In the genomic region with DNA sequence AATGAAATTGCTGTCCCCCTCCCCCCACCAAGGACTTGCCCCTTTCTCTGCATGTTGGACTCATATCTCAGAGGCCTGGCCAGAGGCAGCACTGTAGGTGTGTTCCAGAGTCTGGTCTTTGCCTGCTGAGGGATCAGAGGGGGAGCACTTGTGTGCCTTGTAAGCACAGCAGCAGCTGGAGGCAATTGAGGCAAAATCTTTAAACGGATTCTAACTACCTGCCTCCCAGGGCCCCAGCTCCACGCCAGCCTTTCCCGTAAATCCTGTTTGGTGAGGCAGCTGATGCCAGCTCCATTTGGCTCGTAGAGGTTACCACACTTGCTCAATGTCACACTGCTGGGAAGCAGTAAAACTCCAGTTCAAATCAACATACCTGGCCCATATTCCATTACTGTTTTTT, we compare ENCODE assay signal across 19 cellular contexts. TPM values are rescaled to one million over a fixed set of nuclear protein-coding genes. Genes with fewer than 3 reads are reported as not detected.
DNase-seq lines count a peak whose midpoint lies in the region; ATAC-seq, FAIRE-seq and TF ChIP-seq lines count a peak whose summit lies in the region.
"Had no signal": no experiment of that assay in that cellular context is flagged by ENCODE, and none has a peak within 500 bp of the region (broad histone marks: within the 10 kb centered on the region; RNA-seq: fewer than 3 reads in every experiment).

No MANE protein-coding gene starts in this region.

- intact Hi-C loops in K562 (cut with micrococcal nuclease) (no loop called here), HepG2 (cut with micrococcal nuclease; ENCODE audit: unreplicated experiment) (no loop called here)

- no peak for TF ChIP-seq EP300 in K562 (IDR thresholded peaks at IDR 0.05; ENCODE audit: low read length)
- no peak for TF ChIP-seq EP300 in HepG2 (IDR thresholded peaks at IDR 0.05; ENCODE audit: low read depth in 2 of 2, low read length in 2 of 2)
- no peak for TF ChIP-seq EP300 in HepG2 (CRISPR knock-in tag; IDR thresholded peaks at IDR 0.05; ENCODE audit: borderline replicate concordance)

- TF ChIP-seq RAD21 in K562 (CRISPR knock-in tag; conservative IDR thresholded peaks at IDR 0.05 in 1 of 2, IDR thresholded peaks at IDR 0.05 in 1 of 2) = no peak
- TF ChIP-seq RAD21 in HepG2 (CRISPR knock-in tag; IDR thresholded peaks at IDR 0.05) = no peak

- H3K9ac ChIP-seq in K562 (ENCODE audit: insufficient read depth in 1 of 2, low read depth in 2 of 2, low read length in 2 of 2) (no peak overlapping the region; a peak in 1 of 4 replicates), HepG2 (ENCODE audit: insufficient read depth, low read depth, low read length) (no peak overlapping the region), skeletal muscle tissue (ENCODE audit: low read depth in 1 of 3, low read length in 3 of 3) (peak overlapping the region; percentile 40 to 99 (median 71))
- H3K9ac ChIP-seq: KMS-11 had no signal

- DNase-seq in NCI-H345 (lab: John Stamatoyannopoulos, UW) (peak; percentile 36), NCI-H345 treated with DMSO at 0.1 percent for 48 hours (lab: John Stamatoyannopoulos, UW; ENCODE audit: unreplicated experiment) (no peak), K562 (ENCODE audit: extremely low read depth in 1 of 4, low spot score in 3 of 4) (no peak), HepG2 (ENCODE audit: low spot score) (no peak), foreskin fibroblast (no peak), NCI-H2196 treated with DMSO at 0.1 percent for 48 hours (lab: John Stamatoyannopoulos, UW; ENCODE audit: unreplicated experiment) (no peak)
- DNase-seq: activated CD8-positive, alpha-beta memory T cell treated with anti-CD3 and anti-CD28 coated beads, Interleukin-2, amount 10 ng/mL, durations not matched to agents 7 days and 5 days; activated gamma-delta T cell treated with Interleukin-2 at 50 U/mL for 16 hours; CD4-positive, CD25-positive, alpha-beta regulatory T cell; mesenchymal stem cell; NCI-H1417; substantia nigra had no signal

- 73% methylated on average over 4 of the region's 4 CpGs for WGBS in K562 (ENCODE audit: insufficient coverage, low coverage, missing lambda C conversion rate)
- 35% methylated on average over 3 of the region's 4 CpGs for WGBS in HepG2 (ENCODE audit: low lambda C conversion rate)

- FAIRE-seq in K562 (lab: Jason Lieb, UNC) = no peak
- FAIRE-seq in HepG2 (lab: Jason Lieb, UNC) = no peak
- FAIRE-seq: A549, GM12891, RCC 7860 had no signal

- H3K36me3 ChIP-seq in K562 (ENCODE audit: control insufficient read depth, insufficient read depth, low read length) (no peaks in the 10 kb centered on the region), HepG2 (replicated peaks in 1 of 2; ENCODE audit: control insufficient read depth in 1 of 2, insufficient read depth in 2 of 2, low read length in 2 of 2) (no peaks in the 10 kb centered on the region), skeletal muscle tissue (ENCODE audit: control insufficient read depth in 3 of 3, insufficient read depth in 3 of 3, low read length in 3 of 3) (peaks cover 0 to 7% (median 0%) of the 10 kb centered on the region in 3 donors)

- H3K79me2 ChIP-seq in K562 (ENCODE audit: control insufficient read depth, insufficient read depth, low read length) (peaks cover 17% of the 10 kb centered on the region), HepG2 (ENCODE audit: insufficient read depth, low read length) (peaks cover 5% of the 10 kb centered on the region)

- no peak overlapping the region for H3K4me2 ChIP-seq in K562 (ENCODE audit: insufficient read depth, low read length)
- peak overlapping the region; percentile 85 for H3K4me2 ChIP-seq in HepG2 (ENCODE audit: low read depth, low read length)
- H3K4me2 ChIP-seq: A549, KMS-11 had no signal

- TF ChIP-seq POLR2A in K562 (conservative IDR thresholded peaks at IDR 0.05) (no peak), HepG2 (IDR thresholded peaks at IDR 0.05; ENCODE audit: insufficient read depth in 1 of 2, low read depth in 2 of 2, low read length in 2 of 2) (no peak)

- CTCF ChIA-PET in K562 (lab: Yijun Ruan, JAX; ENCODE audit: low intra/inter-chr PET ratio) = no interaction called here
- CTCF ChIA-PET in HepG2 (lab: Yijun Ruan, JAX; ENCODE audit: low intra/inter-chr PET ratio, low total read pairs) = no interaction called here

- POLR2A ChIA-PET in K562 (lab: Yijun Ruan, JAX) = interaction anchor here (0.6 to 1.1 kb wide), 5 partner anchors 11 to 143 kb away, joined by 3 read pairs; no protein-coding TSS in a partner anchor
- POLR2A ChIA-PET in HepG2 (lab: Yijun Ruan, JAX) = interaction anchor here (1.0 kb wide), 1 partner anchor 22 kb away, joined by 3 read pairs; no protein-coding TSS in a partner anchor

- no peak for TF ChIP-seq CTCF in K562 (IDR thresholded peaks at IDR 0.05 in 2 of 3, conservative IDR thresholded peaks at IDR 0.05 in 1 of 3; ENCODE audit: insufficient read depth in 2 of 3, low read depth in 1 of 3, low read length in 3 of 3)
- TF ChIP-seq CTCF in HepG2 (CRISPR knock-in tag; IDR thresholded peaks at IDR 0.05) = no peak
- no peak for TF ChIP-seq CTCF in foreskin fibroblast (IDR thresholded peaks at IDR 0.05; ENCODE audit: low read depth, low read length)

- H3K27ac ChIP-seq in K562 (ENCODE audit: extremely low read depth, low read depth, low read length) = no peak overlapping the region
- H3K27ac ChIP-seq in HepG2 (ENCODE audit: extremely low read length, insufficient read depth, low read length) = no peak overlapping the region
- peak overlapping the region; percentile 96 for H3K27ac ChIP-seq in skeletal muscle tissue (ENCODE audit: low read depth, low read length)
- H3K27ac ChIP-seq: A549, KMS-11 had no signal

- H3K27me3 ChIP-seq in K562 (ENCODE audit: control insufficient read depth in 2 of 2, insufficient read depth in 2 of 2, low read length in 2 of 2) (no peaks in the 10 kb centered on the region), HepG2 (ENCODE audit: control insufficient read depth in 1 of 2, insufficient read depth in 2 of 2, low read length in 2 of 2) (peaks cover 0 to 1% of the 10 kb centered on the region in 2 experiments; a peak in 1 of 5 replicates), skeletal muscle tissue (ENCODE audit: control insufficient read depth in 3 of 3, insufficient read depth in 3 of 3, low read length in 3 of 3) (no peaks in the 10 kb centered on the region)

- H3K4me3 ChIP-seq in K562 (no peak overlapping the region), HepG2 (replicated peaks in 1 of 3; ENCODE audit: insufficient read depth in 1 of 3, low read depth in 2 of 3, low read length in 3 of 3) (no peak overlapping the region), skeletal muscle tissue (ENCODE audit: low read length in 3 of 3) (peak overlapping the region in 1 of 3 donors; percentile 41), foreskin fibroblast (ENCODE audit: low read depth in 1 of 2, low read length in 2 of 2) (no peak overlapping the region)
- H3K4me3 ChIP-seq: A549 had no signal

- in situ Hi-C loops in K562 (cut with MboI) = no loop called here
- in situ Hi-C loops in HepG2 (cut with HindIII; ENCODE audit: extremely low pct_ligation_motif_present, low pct_unique_long_range_greater_than_20kb) = no loop called here

- H4K20me1 ChIP-seq in K562 (replicated peaks; ENCODE audit: control insufficient read depth, insufficient read depth, low read length) (no peaks in the 10 kb centered on the region), HepG2 (ENCODE audit: insufficient read depth, low read length) (no peaks in the 10 kb centered on the region; the same call in 1 of the 2 replicates)

- H3K4me1 ChIP-seq in K562 (replicated peaks in 1 of 2; ENCODE audit: control insufficient read depth in 2 of 2, insufficient read depth in 2 of 2, low read length in 2 of 2) = peaks cover 22 to 42% of the 10 kb centered on the region in 2 experiments; a peak in 4 of 5 replicates
- peaks cover 64% of the 10 kb centered on the region for H3K4me1 ChIP-seq in HepG2 (ENCODE audit: insufficient read depth, low read length)
- H3K4me1 ChIP-seq in skeletal muscle tissue (ENCODE audit: control insufficient read depth in 3 of 3, insufficient read depth in 3 of 3, low read length in 3 of 3) = peaks cover 37 to 59% (median 51%) of the 10 kb centered on the region in 3 donors

- no peak for ATAC-seq in K562
- no peak for ATAC-seq in HepG2
- no peak for ATAC-seq in GM19397 (IDR thresholded peaks at IDR 0.05; ENCODE audit: unreplicated experiment)
- ATAC-seq: A549; activated CD8-positive, alpha-beta memory T cell treated with anti-CD3 and anti-CD28 coated beads, Interleukin-2, amount 10 ng/mL, durations not matched to agents 7 days and 5 days; WTC11 had no signal

- BruUV-seq in K562 (replicated peaks; lab: Mats Ljungman, UMichigan) (no TSS peak), HepG2 (replicated peaks; lab: Mats Ljungman, UMichigan) (no TSS peak)

- peaks cover 3% of the 10 kb centered on the region for H3K9me1 ChIP-seq in K562 (ENCODE audit: control insufficient read depth, insufficient read depth, low read length)

- H3K9me3 ChIP-seq in K562 (replicated peaks; ENCODE audit: control insufficient read depth, insufficient read depth, low read depth, low read length) = no peaks in the 10 kb centered on the region
- no peaks in the 10 kb centered on the region for H3K9me3 ChIP-seq in HepG2 (ENCODE audit: low read length)
- no peaks in the 10 kb centered on the region for H3K9me3 ChIP-seq in skeletal muscle tissue (ENCODE audit: control insufficient read depth in 3 of 3, low read length in 3 of 3)
- H3K9me3 ChIP-seq: A549 had no signal

- H2AFZ ChIP-seq in K562 (ENCODE audit: low read depth, low read length) = no peak overlapping the region
- no peak overlapping the region for H2AFZ ChIP-seq in HepG2 (ENCODE audit: low read length)

RNA-seq across cellular contexts. Expression of gene IDH2, which starts 2.3 kb away (rescaled TPM):
- 8.3 and 17.4 TPM in 2 replicates for total RNA-seq in K562 (2011; cell fraction: chromatin; rRNA removed; ENCODE audit: low replicate concordance)
- total RNA-seq in K562 (2011; cell fraction: nucleolus; rRNA removed) = 17.3 and 17.6 TPM in 2 replicates
- 13.9 and 15.0 TPM in 2 replicates for total RNA-seq in K562 (2011; cell fraction: nucleoplasm; rRNA removed)
- total RNA-seq in K562 (2014; rRNA removed) = 59.2 and 74.5 TPM in 2 replicates
- 34.2 and 41.2 TPM in 2 replicates for total RNA-seq in K562 (2014; rRNA removed; fragmentation: Illumina TruSeq; extraction: Trizol)
- 72.3 and 72.6 TPM in 2 replicates for total RNA-seq in K562 (2015; rRNA removed; fragmentation: Illumina TruSeq; extraction: Trizol)
- 76.7 and 80.4 TPM in 2 replicates for total RNA-seq in K562 (2021)
- polyA plus RNA-seq in K562 (2011; rRNA removed) = 99.9 and 181 TPM in 2 replicates
- 113 and 128 TPM in 2 replicates for polyA plus RNA-seq in K562 (2011; cell fraction: cytosol; rRNA removed)
- 68.2 and 102 TPM in 2 replicates for polyA plus RNA-seq in K562 (2011; cell fraction: nucleus; rRNA removed)
- 68.8 and 135 TPM in 2 replicates for polyA plus RNA-seq in K562 (2012)
- polyA plus RNA-seq in K562 (2014; fragmentation: Illumina TruSeq; extraction: Trizol) = 83.0 and 84.4 TPM in 2 replicates
- polyA plus RNA-seq in K562 (2014; fragmentation: Nextera tagmentation; extraction: Ambion mirVana) = 1 to 10 TPM in 1 of 2 experiments, under 1 TPM in 1; 0.70 to 3.1 TPM
- 51.1 and 52.3 TPM in 2 replicates for polyA plus RNA-seq in K562 (2014; rRNA removed)
- polyA minus RNA-seq in K562 (2011; rRNA and poly(A)+ RNA removed) = 62.2 and 82.4 TPM in 2 replicates
- 51.4 and 98.5 TPM in 2 replicates for polyA minus RNA-seq in K562 (2011; cell fraction: cytosol; rRNA and poly(A)+ RNA removed)
- 7.0 and 20.3 TPM in 2 replicates for polyA minus RNA-seq in K562 (2011; cell fraction: nucleus; rRNA and poly(A)+ RNA removed)
- total RNA-seq in HepG2 (2016; rRNA removed; fragmentation: Illumina TruSeq; extraction: Trizol) = 120 and 121 TPM in 2 replicates
- total RNA-seq in HepG2 (2016; cell fraction: cytosol; rRNA removed; fragmentation: Illumina TruSeq; extraction: Trizol; ENCODE audit: low read depth) = 37.5 and 39.4 TPM in 2 replicates
- 108 and 124 TPM in 2 replicates for total RNA-seq in HepG2 (2016; cell fraction: insoluble cytoplasmic fraction; rRNA removed; fragmentation: Illumina TruSeq; extraction: Trizol)
- 87.3 and 98.2 TPM in 2 replicates for total RNA-seq in HepG2 (2016; cell fraction: membrane; rRNA removed; fragmentation: Illumina TruSeq; extraction: Trizol)
- 50.6 and 54.5 TPM in 2 replicates for total RNA-seq in HepG2 (2016; cell fraction: nucleus; rRNA removed; fragmentation: Illumina TruSeq; extraction: Trizol)
- polyA plus RNA-seq in HepG2 (2011; rRNA removed) = 132 and 145 TPM in 2 replicates
- 85.2 and 137 TPM in 2 replicates for polyA plus RNA-seq in HepG2 (2011; cell fraction: cytosol; rRNA removed)
- polyA plus RNA-seq in HepG2 (2011; cell fraction: nucleus; rRNA removed) = 62.9 and 78.0 TPM in 2 replicates
- polyA plus RNA-seq in HepG2 (2012) = 57.4 and 73.4 TPM in 2 replicates
- polyA plus RNA-seq in HepG2 (2016; cell fraction: cytosol; fragmentation: Illumina TruSeq; extraction: Trizol; ENCODE audit: low read depth) = 63.2 and 73.9 TPM in 2 replicates
- polyA plus RNA-seq in HepG2 (2016; cell fraction: insoluble cytoplasmic fraction; fragmentation: Illumina TruSeq; extraction: Trizol; ENCODE audit: low read depth) = 130 and 145 TPM in 2 replicates
- polyA plus RNA-seq in HepG2 (2016; cell fraction: membrane; fragmentation: Illumina TruSeq; extraction: Trizol; ENCODE audit: low read depth) = 84.9 and 106 TPM in 2 replicates
- 97.9 and 110 TPM in 2 replicates for polyA plus RNA-seq in HepG2 (2016; cell fraction: nucleus; fragmentation: Illumina TruSeq; extraction: Trizol; ENCODE audit: insufficient read depth, low read depth)
- polyA minus RNA-seq in HepG2 (2011; rRNA and poly(A)+ RNA removed; ENCODE audit: low replicate concordance) = 34.4 and 160 TPM in 2 replicates
- polyA minus RNA-seq in HepG2 (2011; cell fraction: cytosol; rRNA and poly(A)+ RNA removed) = 67.1 and 76.1 TPM in 2 replicates
- polyA minus RNA-seq in HepG2 (2011; cell fraction: nucleus; rRNA and poly(A)+ RNA removed) = 14.7 and 18.4 TPM in 2 replicates
- 185 TPM for total RNA-seq in skeletal muscle tissue

Comparison
In these comparisons a context has a peak if more than half of its experiments do, and no peak if none do; other contexts are left out.
1. H3K9ac ChIP-seq: peak in skeletal muscle tissue (3 of 3); none in K562 (0 of 2) and HepG2 (single experiment).